In the genomic region with DNA sequence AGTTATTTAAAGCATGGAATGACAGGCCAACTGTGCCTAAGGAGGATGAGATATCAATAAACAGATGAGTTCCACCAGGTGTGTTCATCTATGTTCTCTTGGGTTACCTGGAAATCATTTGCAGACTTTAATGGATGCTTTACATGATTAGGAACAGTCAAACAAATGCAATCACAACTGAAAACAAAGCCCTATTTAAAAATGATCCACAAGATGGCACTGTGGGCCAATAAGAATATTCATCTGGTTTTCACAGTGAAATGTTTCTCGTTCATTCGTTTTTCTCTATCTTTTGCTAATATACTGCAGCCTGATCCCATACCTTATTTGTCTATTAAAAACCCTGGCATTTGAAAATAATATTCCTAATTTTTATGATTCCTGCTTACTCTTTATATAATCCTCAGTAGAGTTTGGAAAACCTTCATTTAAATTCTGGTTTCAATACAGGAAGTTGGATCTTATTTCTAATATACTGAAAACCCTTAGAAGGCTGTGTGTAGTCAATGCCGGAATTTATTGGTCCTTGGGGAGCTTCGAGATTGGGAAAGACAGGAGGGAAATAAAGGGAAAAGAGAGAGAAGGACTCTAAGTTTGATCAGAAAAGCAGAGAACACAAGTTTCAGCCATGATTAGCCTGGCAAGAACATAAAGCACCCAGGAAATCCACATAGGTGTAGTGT, we compare ENCODE assay signal across 8 cellular contexts.
DNase-seq lines count a peak whose midpoint lies in the region; ATAC-seq, FAIRE-seq and TF ChIP-seq lines count a peak whose summit lies in the region.

No MANE protein-coding gene starts in this region.

- H3K27me3 ChIP-seq in astrocyte (ENCODE audit: insufficient read depth, low read length) (no peaks in the 10 kb centered on the region), transverse colon (peaks cover 16% of the 10 kb centered on the region)

- H3K27ac ChIP-seq in astrocyte (ENCODE audit: low read depth, low read length) (no peak overlapping the region), transverse colon (no peak overlapping the region)

- H3K9me3 ChIP-seq in astrocyte (ENCODE audit: insufficient read depth, low read depth, low read length) (no peaks in the 10 kb centered on the region), transverse colon (no peaks in the 10 kb centered on the region)

- H3K4me1 Mint-ChIP-seq in astrocyte (ENCODE audit: low read depth, unreplicated experiment): peaks cover 2% of the 10 kb centered on the region

- TF ChIP-seq CTCF in astrocyte (IDR thresholded peaks at IDR 0.05; ENCODE audit: insufficient read depth, low read depth, low read length) (peak; percentile 71), transverse colon (IDR thresholded peaks at IDR 0.05) (peak; percentile 51 to 62 (median 56))

- no peaks in the 10 kb centered on the region for H4K20me1 ChIP-seq in astrocyte (ENCODE audit: insufficient read depth, low read length)

- TF ChIP-seq EP300 in transverse colon (IDR thresholded peaks at IDR 0.05; ENCODE audit: low read depth): no peak

- peak overlapping the region; percentile 55 for H3K4me2 ChIP-seq in astrocyte (ENCODE audit: low read length)

- FAIRE-seq in astrocyte (lab: Jason Lieb, UNC): peak; percentile 59

- ATAC-seq in GM19395 (IDR thresholded peaks at IDR 0.05; ENCODE audit: unreplicated experiment): no peak

- H3K9me3 Mint-ChIP-seq in astrocyte (ENCODE audit: unreplicated experiment): peaks cover 2% of the 10 kb centered on the region

- in situ Hi-C loops in transverse colon (cut with MboI; ENCODE audit: low pct_ligation_motif_present in 1 of 4, low pct_unique_long_range_greater_than_20kb in 1 of 4, low sequenced_read_pairs in 3 of 4): loop anchor here (10.0 to 25.0 kb wide), 6 partner anchors 147 to 1172 kb away; no protein-coding TSS in a partner anchor

- H3K27me3 Mint-ChIP-seq in astrocyte (ENCODE audit: low read depth, unreplicated experiment): no peaks in the 10 kb centered on the region

- no peaks in the 10 kb centered on the region for H3K36me3 Mint-ChIP-seq in astrocyte (ENCODE audit: low read depth, unreplicated experiment)

- intact Hi-C loops in transverse colon (cut with DNase I; ENCODE audit: low total_unique reads): no loop called here

- DNase-seq in A172 (ENCODE audit: low spot score) (peak; percentile 20), ELR (ENCODE audit: low read depth) (peak; percentile 45), NAMALWA (ENCODE audit: low spot score) (peak; percentile 66), astrocyte (ENCODE audit: low read depth) (peak; percentile 8), kidney glomerular epithelial cell (lab: John Stamatoyannopoulos, UW) (peak; percentile 61), transverse colon (no peak), NCI-H774 (lab: John Stamatoyannopoulos, UW) (no peak)

- H3K9ac ChIP-seq in astrocyte (ENCODE audit: low read length): peak overlapping the region; percentile 9

- peak overlapping the region; percentile 23 for H3K27ac Mint-ChIP-seq in astrocyte (ENCODE audit: unreplicated experiment)

- H3K36me3 ChIP-seq in astrocyte (ENCODE audit: insufficient read depth, low read length): no peaks in the 10 kb centered on the region
- no peaks in the 10 kb centered on the region for H3K36me3 ChIP-seq in transverse colon

- WGBS in transverse colon (ENCODE audit: low coverage in 1 of 2), 2 donors: 3 to 4% methylated on average over 3 to 4 of the region's 4 CpGs

- no peaks in the 10 kb centered on the region for H3K79me2 ChIP-seq in astrocyte (ENCODE audit: insufficient read depth, low read length)

- no peak overlapping the region for H3K4me3 Mint-ChIP-seq in astrocyte (ENCODE audit: unreplicated experiment)

- no peak overlapping the region for H3K4me3 ChIP-seq in astrocyte (ENCODE audit: insufficient read depth, low read depth, low read length)
- H3K4me3 ChIP-seq in transverse colon: no peak overlapping the region

- H3K4me1 ChIP-seq in astrocyte (ENCODE audit: insufficient read depth, low read length): no peaks in the 10 kb centered on the region
- H3K4me1 ChIP-seq in transverse colon: peaks cover 0 to 12% (median 9%) of the 10 kb centered on the region in 4 donors

- TF ChIP-seq POLR2A in transverse colon (IDR thresholded peaks at IDR 0.05): no peak

- H2AFZ ChIP-seq in astrocyte (ENCODE audit: low read depth, low read length): no peak overlapping the region

Comparison
In these comparisons a context has a peak if more than half of its experiments do, and no peak if none do; other contexts are left out.
1. DNase-seq: peak in A172 (single experiment), ELR (single experiment), NAMALWA (single experiment), astrocyte (single experiment) and kidney glomerular epithelial cell (single experiment); none in transverse colon (single experiment) and NCI-H774 (single experiment).